10 cellular contexts compared by ENCODE assay signal in the genomic region with DNA sequence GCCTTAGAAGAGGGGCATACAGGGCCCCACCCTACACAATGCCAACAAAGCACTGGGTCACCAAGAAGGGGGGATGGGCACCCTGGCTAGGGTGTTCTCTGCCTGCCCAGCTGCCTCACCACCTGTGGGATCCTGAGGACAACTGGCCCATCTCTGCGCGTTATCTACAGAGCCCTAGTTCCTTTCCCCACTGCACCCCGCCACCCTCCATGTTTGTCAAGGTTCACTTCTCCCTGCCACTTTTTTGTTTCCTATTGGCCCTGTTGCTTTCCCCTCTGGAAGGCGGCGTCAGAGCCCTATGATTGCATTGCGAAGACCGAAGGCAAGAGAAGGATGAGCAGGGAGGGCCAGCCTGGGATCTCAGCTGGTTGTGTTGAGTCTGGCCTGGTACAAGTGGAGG. TPM values are rescaled to one million over a fixed set of nuclear protein-coding genes. Genes with fewer than 3 reads are reported as not detected.
A peak's percentile ranks its signal among the peaks of the same experiment; 100 is the strongest.
DNase-seq lines count a peak whose midpoint lies in the region; ATAC-seq and TF ChIP-seq lines count a peak whose summit lies in the region.
"Had no signal": no experiment of that assay in that cellular context is flagged by ENCODE, and none has a peak within 500 bp of the region (broad histone marks: within the 10 kb centered on the region; RNA-seq: fewer than 3 reads in every experiment).

No MANE protein-coding gene starts in this region.

- H3K4me3 ChIP-seq in gastroesophageal sphincter = no peak overlapping the region
- H3K4me3 ChIP-seq in stomach = peak overlapping the region in 2 of 4 donors; percentile 82 to 92
- H3K4me3 ChIP-seq in aorta (ENCODE audit: low read length in 2 of 2) = no peak overlapping the region

- H3K36me3 Mint-ChIP-seq in T-helper 1 cell treated with Interleukin-12 subunit alpha and Interleukin-12 subunit beta and Interleukin-4 antibody, amounts not matched to agents 30 μg/mL and 1 μg/mL, for 36 hours (ENCODE audit: low read depth) = peaks cover 3% of the 10 kb centered on the region
- no peaks in the 10 kb centered on the region for H3K36me3 Mint-ChIP-seq in WTC11

- TF ChIP-seq CTCF in WTC11 (IDR thresholded peaks at IDR 0.05) (no peak), gastroesophageal sphincter (IDR thresholded peaks at IDR 0.05) (no peak), stomach (IDR thresholded peaks at IDR 0.05) (no peak)

- ATAC-seq in WTC11 (no peak), gastroesophageal sphincter (no peak), aorta (ENCODE audit: low FRiP score) (no peak)

- TF ChIP-seq EP300 in gastroesophageal sphincter (IDR thresholded peaks at IDR 0.05) (no peak), stomach (IDR thresholded peaks at IDR 0.05) (no peak)

- H3K36me3 ChIP-seq in gastroesophageal sphincter (no peaks in the 10 kb centered on the region), stomach (no peaks in the 10 kb centered on the region), aorta (ENCODE audit: control insufficient read depth in 1 of 2, insufficient read depth in 2 of 2, low read length in 1 of 2) (no peaks in the 10 kb centered on the region)

- DNase-seq in T-helper 1 cell = no peak
- DNase-seq in WTC11 (ENCODE audit: low spot score) = no peak
- no peak for DNase-seq in stomach
- no peak for DNase-seq in DMS79 treated with DMSO at 0.1 percent for 48 hours (lab: John Stamatoyannopoulos, UW)
- no peak for DNase-seq in aorta
- DNase-seq in NCI-H1436 (lab: John Stamatoyannopoulos, UW) = no peak
- DNase-seq: NCI-H446 had no signal

- CTCF ChIA-PET in WTC11 (lab: Charles Lee) = interaction anchor here (0.8 to 19.3 kb wide), 6 partner anchors 7 to 63 kb away, joined by 3 to 735 read pairs (median 47); a partner anchor contains a TSS

- H3K27me3 ChIP-seq in gastroesophageal sphincter (no peaks in the 10 kb centered on the region), stomach (no peaks in the 10 kb centered on the region), aorta (ENCODE audit: control insufficient read depth in 1 of 2, insufficient read depth in 2 of 2, low read length in 1 of 2) (no peaks in the 10 kb centered on the region)

- H3K4me1 ChIP-seq in gastroesophageal sphincter (peaks cover 10 to 83% (median 49%) of the 10 kb centered on the region in 3 donors), stomach (peaks cover 41 to 82% (median 70%) of the 10 kb centered on the region in 4 donors), aorta (ENCODE audit: control insufficient read depth in 1 of 2, insufficient read depth in 2 of 2, low read length in 2 of 2) (peaks cover 0 to 5% of the 10 kb centered on the region in 2 donors)

- H3K27ac Mint-ChIP-seq in T-helper 1 cell treated with Interleukin-12 subunit alpha and Interleukin-12 subunit beta and Interleukin-4 antibody, amounts not matched to agents 30 μg/mL and 1 μg/mL, for 36 hours = no peak overlapping the region
- no peak overlapping the region for H3K27ac Mint-ChIP-seq in WTC11

- H3K9me3 ChIP-seq in gastroesophageal sphincter (no peaks in the 10 kb centered on the region), stomach (no peaks in the 10 kb centered on the region), aorta (ENCODE audit: control insufficient read depth, low read length) (no peaks in the 10 kb centered on the region)

- TF ChIP-seq POLR2A in gastroesophageal sphincter (IDR thresholded peaks at IDR 0.05) (no peak), stomach (IDR thresholded peaks at IDR 0.05) (no peak)

- POLR2A ChIA-PET in WTC11 (lab: Charles Lee) = interaction anchor here (0.6 kb wide), 1 partner anchor 47 kb away, joined by 3 read pairs; no protein-coding TSS in a partner anchor

- H3K27me3 Mint-ChIP-seq in T-helper 1 cell treated with Interleukin-12 subunit alpha and Interleukin-12 subunit beta and Interleukin-4 antibody, amounts not matched to agents 30 μg/mL and 1 μg/mL, for 36 hours (ENCODE audit: low read depth) = peaks cover 7% of the 10 kb centered on the region
- peaks cover 27% of the 10 kb centered on the region for H3K27me3 Mint-ChIP-seq in WTC11 (ENCODE audit: low read depth)

- H3K4me3 Mint-ChIP-seq in T-helper 1 cell treated with Interleukin-12 subunit alpha and Interleukin-12 subunit beta and Interleukin-4 antibody, amounts not matched to agents 30 μg/mL and 1 μg/mL, for 36 hours = peak overlapping the region; percentile 85
- H3K4me3 Mint-ChIP-seq in WTC11 = peak overlapping the region; percentile 82

- WGBS in gastroesophageal sphincter (ENCODE audit: low coverage in 1 of 2), 2 donors = 100% methylated on average over 3 of the region's 7 CpGs; no CpG with 5 or more reads in 1 of the 2 donors
- 90 to 98% (median 92%) methylated on average over 7 of the region's 7 CpGs for WGBS in stomach, 5 donors
- 96 to 98% methylated on average over 7 of the region's 7 CpGs for WGBS in aorta, 2 donors

- peaks cover 48% of the 10 kb centered on the region for H3K4me1 Mint-ChIP-seq in T-helper 1 cell treated with Interleukin-12 subunit alpha and Interleukin-12 subunit beta and Interleukin-4 antibody, amounts not matched to agents 30 μg/mL and 1 μg/mL, for 36 hours (ENCODE audit: low read depth)
- H3K4me1 Mint-ChIP-seq in WTC11 = peaks cover 44% of the 10 kb centered on the region

- intact Hi-C loops in stomach (cut with DNase I; ENCODE audit: low total_unique reads) = no loop called here
- intact Hi-C loops in aorta (cut with DNase I) = loop anchor here in 1 of 2 donors (5.0 kb wide), 1 partner anchor 63 kb away; no protein-coding TSS in a partner anchor

- H3K27ac ChIP-seq in gastroesophageal sphincter = peak overlapping the region in 3 of 4 donors; percentile 78 to 81 (median 80)
- H3K27ac ChIP-seq in stomach = peak overlapping the region in 4 of 5 donors; percentile 30 to 73 (median 54)
- no peak overlapping the region for H3K27ac ChIP-seq in aorta (ENCODE audit: low read depth in 1 of 2, low read length in 2 of 2)

- H3K9me3 Mint-ChIP-seq in T-helper 1 cell treated with Interleukin-12 subunit alpha and Interleukin-12 subunit beta and Interleukin-4 antibody, amounts not matched to agents 30 μg/mL and 1 μg/mL, for 36 hours = no peaks in the 10 kb centered on the region
- H3K9me3 Mint-ChIP-seq in WTC11 = no peaks in the 10 kb centered on the region

TF ChIP-seq in WTC11, 78 proteins besides CTCF, POLR2A, EP300 and RAD21:
- TF ChIP-seq TEAD1 (CRISPR knock-in tag; IDR thresholded peaks at IDR 0.05) (no peak), OVOL2 (CRISPR knock-in tag; IDR thresholded peaks at IDR 0.05; ENCODE audit: borderline replicate concordance) (no peak), IRF2 (CRISPR knock-in tag; IDR thresholded peaks at IDR 0.05; ENCODE audit: borderline replicate concordance, low read depth) (no peak), MXD4 (CRISPR knock-in tag; IDR thresholded peaks at IDR 0.05; ENCODE audit: borderline replicate concordance) (no peak), NR1H2 (CRISPR knock-in tag; IDR thresholded peaks at IDR 0.05) (no peak), ZNF423 (CRISPR knock-in tag; IDR thresholded peaks at IDR 0.05) (no peak), ZNF219 (CRISPR knock-in tag; IDR thresholded peaks at IDR 0.05; ENCODE audit: borderline replicate concordance) (no peak)
- TF ChIP-seq, protein P1, sequence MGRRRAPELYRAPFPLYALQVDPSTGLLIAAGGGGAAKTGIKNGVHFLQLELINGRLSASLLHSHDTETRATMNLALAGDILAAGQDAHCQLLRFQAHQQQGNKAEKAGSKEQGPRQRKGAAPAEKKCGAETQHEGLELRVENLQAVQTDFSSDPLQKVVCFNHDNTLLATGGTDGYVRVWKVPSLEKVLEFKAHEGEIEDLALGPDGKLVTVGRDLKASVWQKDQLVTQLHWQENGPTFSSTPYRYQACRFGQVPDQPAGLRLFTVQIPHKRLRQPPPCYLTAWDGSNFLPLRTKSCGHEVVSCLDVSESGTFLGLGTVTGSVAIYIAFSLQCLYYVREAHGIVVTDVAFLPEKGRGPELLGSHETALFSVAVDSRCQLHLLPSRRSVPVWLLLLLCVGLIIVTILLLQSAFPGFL (CRISPR knock-in tag; IDR thresholded peaks at IDR 0.05; ENCODE audit: borderline replicate concordance) = no peak

RNA-seq across cellular contexts. Expression of a gene that starts 1.6 kb away (rescaled TPM):
- 13.5 to 16.8 TPM (median 13.8 TPM) in 3 replicates for total RNA-seq in WTC11 (2021)
- total RNA-seq in gastroesophageal sphincter = 10 to 100 TPM; 40.7 to 66.8 (median 53.3) TPM
- 10 to 100 TPM in 3 of 5 donors, 1 to 10 TPM in 2; 2.3 to 29.0 (median 18.1) TPM for total RNA-seq in stomach
- polyA plus RNA-seq in stomach = 10 to 100 TPM in 1 of 3 donors, 1 to 10 TPM in 2; 6.3 to 18.2 (median 9.4) TPM
- total RNA-seq in aorta = 10 to 100 TPM; 35.7 to 51.3 TPM
- 10 to 100 TPM; 19.7 to 33.6 TPM for polyA plus RNA-seq in aorta

RNA-seq across cellular contexts. Expression of a gene that starts 16.0 kb away (rescaled TPM):
- 9.0 to 13.3 TPM (median 9.7 TPM) in 3 replicates for total RNA-seq in WTC11 (2021)
- total RNA-seq in gastroesophageal sphincter = 10 to 100 TPM; 19.3 to 56.8 (median 25.5) TPM
- total RNA-seq in stomach = 100 to 1,000 TPM in 1 of 5 donors, 10 to 100 TPM in 4; 15.9 to 114 (median 25.0) TPM
- polyA plus RNA-seq in stomach = 10 to 100 TPM; 21.2 to 33.1 (median 22.9) TPM
- 100 to 1,000 TPM in 1 of 2 donors, 10 to 100 TPM in 1; 39.2 to 139 TPM for total RNA-seq in aorta
- 100 to 1,000 TPM in 1 of 2 donors, 1 to 10 TPM in 1; 3.1 to 149 TPM for polyA plus RNA-seq in aorta

RNA-seq across cellular contexts. Expression of a gene that starts 45.0 kb away (rescaled TPM):
- total RNA-seq in WTC11 (2021) (89.9 to 111 TPM (median 94.7 TPM) in 3 replicates), gastroesophageal sphincter (10 to 100 TPM; 55.9 to 96.5 (median 59.4) TPM), stomach (100 to 1,000 TPM in 2 of 5 donors, 10 to 100 TPM in 3; 32.1 to 313 (median 66.5) TPM), aorta (100 to 1,000 TPM; 144 to 192 TPM)
- polyA plus RNA-seq in stomach (10 to 100 TPM; 22.8 to 30.7 (median 28.6) TPM), aorta (10 to 100 TPM; 17.0 to 93.4 TPM)

RNA-seq across cellular contexts. Expression of a gene that starts 49.4 kb away (rescaled TPM):
- total RNA-seq in WTC11 (2021) (not detected in 3 replicates), gastroesophageal sphincter (1 to 10 TPM in 2 of 4 donors, under 1 TPM in 2; 0.42 to 1.9 (median 0.75) TPM), stomach (1 to 10 TPM in 1 of 5 donors, not detected in 4; 1.8 TPM), aorta (1 to 10 TPM in 1 of 2 donors, under 1 TPM in 1; 0.29 to 1.7 TPM)
- polyA plus RNA-seq in stomach (1 to 10 TPM in 1 of 3 donors, not detected in 2; 7.6 TPM), aorta (under 1 TPM in 1 of 2 donors, not detected in 1; 0.74 TPM)
- total RNA-seq: HT1080 had no signal

Comparison
In these comparisons a context has a peak if more than half of its experiments do, and no peak if none do; other contexts are left out.
1. H3K27ac ChIP-seq: peak in gastroesophageal sphincter (3 of 4) and stomach (4 of 5); none in aorta (0 of 2).